ENCODE assay signal across 8 cellular contexts in the genomic region with DNA sequence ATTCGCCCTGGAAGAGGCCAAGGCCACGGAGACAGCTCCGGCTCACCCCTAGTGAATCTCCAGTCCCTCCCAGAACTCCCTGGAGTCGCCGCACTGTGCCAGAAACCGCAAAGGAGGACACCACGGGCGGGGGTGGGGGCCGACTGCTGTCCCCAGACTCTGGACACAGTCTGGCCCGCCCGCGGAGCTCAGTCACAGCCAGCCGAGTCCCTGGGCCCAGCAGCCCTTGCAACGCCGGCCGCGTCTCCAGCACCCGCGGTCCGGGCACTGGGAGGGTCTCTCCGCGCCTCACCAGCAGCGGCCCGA.
A peak's percentile ranks its signal among the peaks of the same experiment; 100 is the strongest.
DNase-seq lines count a peak whose midpoint lies in the region; ATAC-seq and TF ChIP-seq lines count a peak whose summit lies in the region.

No MANE protein-coding gene starts in this region.

- H3K27me3 Mint-ChIP-seq in stimulated activated naive CD8-positive, alpha-beta T cell treated with anti-CD3 and anti-CD28 coated beads, Interleukin-15, Interleukin-2, amounts not matched to agents 100 ng/mL and 50 ng/mL, for 24 hours = no peaks in the 10 kb centered on the region

- H3K4me3 ChIP-seq in LNCaP clone FGC (ENCODE audit: low read depth, low read length) (peak overlapping the region; percentile 80), astrocyte of the spinal cord (ENCODE audit: low read depth, low read length) (peak overlapping the region; percentile 73)

- peak overlapping the region; percentile 92 for H3K27ac Mint-ChIP-seq in stimulated activated naive CD8-positive, alpha-beta T cell treated with anti-CD3 and anti-CD28 coated beads, Interleukin-15, Interleukin-2, amounts not matched to agents 100 ng/mL and 50 ng/mL, for 24 hours

- no peaks in the 10 kb centered on the region for H3K9me3 Mint-ChIP-seq in stimulated activated naive CD8-positive, alpha-beta T cell treated with anti-CD3 and anti-CD28 coated beads, Interleukin-15, Interleukin-2, amounts not matched to agents 100 ng/mL and 50 ng/mL, for 24 hours

- H3K4me3 Mint-ChIP-seq in stimulated activated naive CD8-positive, alpha-beta T cell treated with anti-CD3 and anti-CD28 coated beads, Interleukin-15, Interleukin-2, amounts not matched to agents 100 ng/mL and 50 ng/mL, for 24 hours = peak overlapping the region; percentile 93

- ATAC-seq in GM19397 (IDR thresholded peaks at IDR 0.05; ENCODE audit: unreplicated experiment) = peak; percentile 18

- peaks cover 13% of the 10 kb centered on the region for H3K36me3 Mint-ChIP-seq in stimulated activated naive CD8-positive, alpha-beta T cell treated with anti-CD3 and anti-CD28 coated beads, Interleukin-15, Interleukin-2, amounts not matched to agents 100 ng/mL and 50 ng/mL, for 24 hours (ENCODE audit: low read depth)

- DNase-seq in ACHN = peak; percentile 17
- no peak for DNase-seq in LNCaP clone FGC (ENCODE audit: low read depth)
- no peak for DNase-seq in astrocyte of the spinal cord (ENCODE audit: low read depth, low spot score)
- DNase-seq in islet precursor cell = peak; percentile 77
- DNase-seq in DMS 273 treated with DMSO at 0.1 percent for 48 hours (lab: John Stamatoyannopoulos, UW) = no peak
- no peak for DNase-seq in RKO (ENCODE audit: low spot score)

- H3K4me1 Mint-ChIP-seq in stimulated activated naive CD8-positive, alpha-beta T cell treated with anti-CD3 and anti-CD28 coated beads, Interleukin-15, Interleukin-2, amounts not matched to agents 100 ng/mL and 50 ng/mL, for 24 hours (ENCODE audit: low read depth) = peaks cover 59% of the 10 kb centered on the region

- in situ Hi-C loops in ACHN (cut with HindIII; ENCODE audit: low pct_ligation_motif_present, low pct_unique_long_range_greater_than_20kb, low sequenced_read_pairs) (no loop called here), astrocyte of the spinal cord (cut with HindIII; ENCODE audit: low sequenced_read_pairs) (no loop called here)

- no peak for TF ChIP-seq CTCF in LNCaP clone FGC (IDR thresholded peaks at IDR 0.05; ENCODE audit: control insufficient read depth, extremely low read depth, insufficient read depth)
- TF ChIP-seq CTCF in astrocyte of the spinal cord (IDR thresholded peaks at IDR 0.05; ENCODE audit: low read depth, low read length) = no peak

Comparison
In these comparisons a context has a peak if more than half of its experiments do, and no peak if none do; other contexts are left out.
1. DNase-seq: peak in ACHN (single experiment) and islet precursor cell (single experiment); none in LNCaP clone FGC (single experiment), astrocyte of the spinal cord (single experiment), DMS 273 treated with DMSO at 0.1 percent for 48 hours (single experiment) and RKO (single experiment).